Comparison of ENCODE assay signal across 8 cellular contexts in the genomic region with DNA sequence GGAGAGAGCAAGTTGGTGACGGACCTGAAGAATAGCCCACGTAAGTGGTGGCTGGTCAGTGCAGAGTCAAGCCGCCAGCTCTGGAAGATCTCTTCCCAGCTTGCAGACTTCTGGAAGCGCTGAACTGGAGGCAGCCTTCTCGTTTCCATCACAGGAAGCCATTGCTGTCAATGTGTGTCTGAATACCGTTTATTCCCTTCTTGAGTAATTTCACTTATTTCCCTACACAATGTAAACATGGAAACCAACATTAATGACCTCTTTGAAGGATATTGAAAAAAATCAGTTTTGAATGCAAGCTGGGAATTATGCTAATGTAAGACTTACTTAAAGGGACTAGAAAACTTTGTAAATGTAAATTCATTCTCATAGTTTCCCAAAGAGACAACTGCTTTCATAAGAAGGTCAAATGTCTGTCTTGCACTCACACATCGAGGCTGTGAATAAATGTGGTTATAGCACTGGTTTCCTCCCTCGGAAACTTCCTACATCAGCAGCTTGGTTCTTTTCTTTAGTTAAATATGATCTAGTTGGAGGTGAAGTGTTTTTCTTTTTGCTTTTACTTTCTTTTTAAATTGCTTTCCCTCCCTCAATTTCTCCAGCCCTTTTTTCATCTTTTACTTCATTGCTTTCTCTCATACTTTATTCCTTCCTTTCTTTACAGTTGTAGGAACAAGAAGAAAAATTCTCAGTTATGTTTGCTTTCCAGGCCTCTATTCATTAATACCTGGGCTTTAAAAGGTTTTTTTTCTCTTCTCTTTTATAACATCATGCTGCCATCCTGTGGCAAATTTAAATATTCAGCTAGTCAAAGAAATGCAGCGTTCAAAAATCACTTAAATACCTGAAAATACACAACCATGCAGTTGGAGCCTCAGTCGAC.
A peak's percentile ranks its signal among the peaks of the same experiment; 100 is the strongest.
DNase-seq lines count a peak whose midpoint lies in the region; ATAC-seq and TF ChIP-seq lines count a peak whose summit lies in the region.

No MANE protein-coding gene starts in this region.

- H3K36me3 ChIP-seq in prostate gland: no peaks in the 10 kb centered on the region

- peaks cover 4% of the 10 kb centered on the region; the same call in 1 of the 2 replicates for H3K27me3 Mint-ChIP-seq in HFFc6 (ENCODE audit: insufficient read depth)
- no peaks in the 10 kb centered on the region for H3K27me3 Mint-ChIP-seq in activated B cell treated with CpG ODN at 0.5 μM for 24 hours

- H3K27me3 ChIP-seq in prostate gland (replicated peaks; ENCODE audit: insufficient read depth): no peaks in the 10 kb centered on the region

- CTCF ChIA-PET in activated B cell treated with CpG ODN at 0.5 μM for 24 hours (lab: Charles Lee): interaction anchor here (0.6 to 3.8 kb wide), 22 partner anchors 23 to 660 kb away, joined by 3 to 22 read pairs (median 4); partner anchors contain the start of gene TNFAIP3

- H3K27ac Mint-ChIP-seq in HFFc6: no peak overlapping the region
- H3K27ac Mint-ChIP-seq in activated B cell treated with CpG ODN at 0.5 μM for 24 hours: peak overlapping the region; percentile 65

- no peak for TF ChIP-seq POLR2A in prostate gland (IDR thresholded peaks at IDR 0.05)

- intact Hi-C loops in activated B cell treated with CpG ODN at 0.5 μM for 24 hours (cut with micrococcal nuclease): loop anchor here (1.0 to 10.0 kb wide), 7 partner anchors 24 to 900 kb away; partner anchors contain the start of gene TNFAIP3
- intact Hi-C loops in prostate gland (cut with DNase I): loop anchor here (10.0 kb wide), 1 partner anchor 270 kb away; no protein-coding TSS in a partner anchor

- H3K4me3 ChIP-seq in prostate gland: no peak overlapping the region

- ATAC-seq in activated B cell treated with CpG ODN at 0.5 μM for 24 hours (ENCODE audit: low read depth): peak; percentile 40

- DNase-seq in SIG-M5 treated with dmso at 0.1 percent for 504 hours (lab: John Stamatoyannopoulos, UW; ENCODE audit: unreplicated experiment): peak; percentile 51
- DNase-seq in SIG-M5 (lab: John Stamatoyannopoulos, UW): no peak
- no peak for DNase-seq in HFFc6
- no peak for DNase-seq in activated B cell treated with CpG ODN at 0.5 μM for 24 hours
- peak; percentile 47 for DNase-seq in kidney glomerular epithelial cell (lab: John Stamatoyannopoulos, UW)
- no peak for DNase-seq in prostate gland (ENCODE audit: low spot score)
- no peak for DNase-seq in GOT3 (lab: John Stamatoyannopoulos, UW)
- DNase-seq in mesenteric fat pad (ENCODE audit: low spot score): no peak

- no peaks in the 10 kb centered on the region for H3K4me1 ChIP-seq in prostate gland (replicated peaks)

- H3K36me3 Mint-ChIP-seq in HFFc6 (ENCODE audit: low read depth) (no peaks in the 10 kb centered on the region), activated B cell treated with CpG ODN at 0.5 μM for 24 hours (ENCODE audit: low read depth) (no peaks in the 10 kb centered on the region)

- H3K9me3 Mint-ChIP-seq in HFFc6 (no peaks in the 10 kb centered on the region), activated B cell treated with CpG ODN at 0.5 μM for 24 hours (no peaks in the 10 kb centered on the region)

- 70% methylated on average over 10 of the region's 10 CpGs for WGBS in prostate gland

- TF ChIP-seq CTCF in HFFc6 (IDR thresholded peaks at IDR 0.05): peak; percentile 69
- no peak for TF ChIP-seq CTCF in activated B cell treated with CpG ODN at 0.5 μM for 24 hours (IDR thresholded peaks at IDR 0.05)
- TF ChIP-seq CTCF in prostate gland (IDR thresholded peaks at IDR 0.05): peak in 2 of 4 experiments; percentile 46 to 47

- peaks cover 14% of the 10 kb centered on the region for H3K4me1 Mint-ChIP-seq in HFFc6 (ENCODE audit: low read depth)
- peaks cover 18% of the 10 kb centered on the region for H3K4me1 Mint-ChIP-seq in activated B cell treated with CpG ODN at 0.5 μM for 24 hours

- no peak overlapping the region for H3K27ac ChIP-seq in prostate gland

- POLR2A ChIA-PET in activated B cell treated with CpG ODN at 0.5 μM for 24 hours (lab: Charles Lee): interaction anchor here (1.5 kb wide), 1 partner anchor 108 kb away, joined by 11 read pairs; the partner anchor contains the start of gene TNFAIP3

- H3K4me3 Mint-ChIP-seq in HFFc6 (peak overlapping the region; percentile 15; the same call in 1 of the 2 replicates), activated B cell treated with CpG ODN at 0.5 μM for 24 hours (peak overlapping the region; percentile 8)

- no peaks in the 10 kb centered on the region for H3K9me3 ChIP-seq in prostate gland

Comparison
In these comparisons a context has a peak if more than half of its experiments do, and no peak if none do; other contexts are left out.
1. DNase-seq: peak in SIG-M5 treated with dmso at 0.1 percent for 504 hours (single experiment) and kidney glomerular epithelial cell (single experiment); none in SIG-M5 (single experiment), HFFc6 (single experiment), activated B cell treated with CpG ODN at 0.5 μM for 24 hours (single experiment), prostate gland (single experiment), GOT3 (single experiment) and mesenteric fat pad (single experiment).